ENCODE assay signal across 8 cellular contexts in genomic region chr10:120942806-120943413, GRCh38.
DNase-seq lines count a peak whose midpoint lies in the region; ATAC-seq lines count a peak whose summit lies in the region.

No MANE protein-coding gene starts in this region.

- H3K36me3 Mint-ChIP-seq in activated CD4-positive, alpha-beta memory T cell treated with anti-CD3 and anti-CD28 coated beads for 36 hours: no peaks in the 10 kb centered on the region

- no peak overlapping the region for H3K27ac Mint-ChIP-seq in activated CD4-positive, alpha-beta memory T cell treated with anti-CD3 and anti-CD28 coated beads for 36 hours

- CTCF ChIA-PET in activated CD4-positive, alpha-beta memory T cell treated with anti-CD3 and anti-CD28 coated beads for 36 hours (lab: Charles Lee): interaction anchor here (0.6 to 2.0 kb wide), 6 partner anchors 11 to 958 kb away, joined by 3 to 11 read pairs (median 4); no protein-coding TSS in a partner anchor

- H3K4me3 Mint-ChIP-seq in activated CD4-positive, alpha-beta memory T cell treated with anti-CD3 and anti-CD28 coated beads for 36 hours: no peak overlapping the region

- H3K9me3 Mint-ChIP-seq in activated CD4-positive, alpha-beta memory T cell treated with anti-CD3 and anti-CD28 coated beads for 36 hours: no peaks in the 10 kb centered on the region

- intact Hi-C loops in activated CD4-positive, alpha-beta memory T cell treated with anti-CD3 and anti-CD28 coated beads for 36 hours (cut with micrococcal nuclease): loop anchor here (1.0 to 2.0 kb wide), 3 partner anchors 791 to 957 kb away; no protein-coding TSS in a partner anchor

- POLR2A ChIA-PET in activated CD4-positive, alpha-beta memory T cell treated with anti-CD3 and anti-CD28 coated beads for 36 hours (lab: Charles Lee): no interaction called here

- ATAC-seq in GM19025 (IDR thresholded peaks at IDR 0.05; ENCODE audit: low read depth, unreplicated experiment) (peak; percentile 85), HG03342 (IDR thresholded peaks at IDR 0.05; ENCODE audit: unreplicated experiment) (peak; percentile 94)

- peaks cover 5% of the 10 kb centered on the region for H3K4me1 Mint-ChIP-seq in activated CD4-positive, alpha-beta memory T cell treated with anti-CD3 and anti-CD28 coated beads for 36 hours (ENCODE audit: low read depth)

- peaks cover 10% of the 10 kb centered on the region for H3K27me3 Mint-ChIP-seq in activated CD4-positive, alpha-beta memory T cell treated with anti-CD3 and anti-CD28 coated beads for 36 hours

- DNase-seq in AML-193 (lab: John Stamatoyannopoulos, UW) (peak; percentile 26 to 43), NCI-H526 treated with DMSO at 0.1 percent for 48 hours (lab: John Stamatoyannopoulos, UW) (peak; percentile 18), dermis microvascular lymphatic vessel endothelial cell (ENCODE audit: low read depth in 2 of 2) (peak; percentile 38 to 72), medulla oblongata (ENCODE audit: extremely low spot score) (peak; percentile 92)
- peak; percentile 85 for DNase-seq in activated CD4-positive, alpha-beta memory T cell treated with anti-CD3 and anti-CD28 coated beads for 36 hours
- DNase-seq in stimulated activated CD8-positive, alpha-beta memory T cell treated with anti-CD3 and anti-CD28 coated beads, Interleukin-15, amount 100 ng/mL, for 24 hours (ENCODE audit: low read depth): peak; percentile 64

Comparison
In these comparisons a context has a peak if more than half of its experiments do, and no peak if none do; other contexts are left out.
1. Peak in every context shown above with its lines: DNase-seq and ATAC-seq.
2. DNase-seq: peak in every context shown above with its lines; median percentile 92 in medulla oblongata; 85 in activated CD4-positive, alpha-beta memory T cell treated with anti-CD3 and anti-CD28 coated beads for 36 hours; 64 in stimulated activated CD8-positive, alpha-beta memory T cell treated with anti-CD3 and anti-CD28 coated beads, Interleukin-15, amount 100 ng/mL, for 24 hours; 55 in dermis microvascular lymphatic vessel endothelial cell; 34 in AML-193; 18 in NCI-H526 treated with DMSO at 0.1 percent for 48 hours.